Comparison of ENCODE assay signal across 16 cellular contexts in genomic region chr6:31116661-31117385, GRCh38. TPM values are rescaled to one million over a fixed set of nuclear protein-coding genes. Genes with fewer than 3 reads are reported as not detected.
DNase-seq lines count a peak whose midpoint lies in the region; ATAC-seq and TF ChIP-seq lines count a peak whose summit lies in the region.
"Had no signal": no experiment of that assay in that cellular context is flagged by ENCODE, and none has a peak within 500 bp of the region (broad histone marks: within the 10 kb centered on the region; RNA-seq: fewer than 3 reads in every experiment).

No MANE protein-coding gene starts in this region.

- H3K9me3 ChIP-seq in PC-3 (ENCODE audit: low read length) (no peaks in the 10 kb centered on the region), suprapubic skin (no peaks in the 10 kb centered on the region)
- H3K9me3 ChIP-seq: mucosa of descending colon had no signal

- H3K36me3 ChIP-seq in PC-3 (ENCODE audit: low read depth, low read length): no peaks in the 10 kb centered on the region
- no peaks in the 10 kb centered on the region for H3K36me3 ChIP-seq in suprapubic skin

- no peaks in the 10 kb centered on the region for H4K20me1 ChIP-seq in PC-3 (ENCODE audit: low read length)

- H3K9ac ChIP-seq in PC-3 (ENCODE audit: low read length): no peak overlapping the region

- 64% methylated on average over 17 of the region's 19 CpGs for WGBS in suprapubic skin

- no peak for TF ChIP-seq POLR2A in suprapubic skin (IDR thresholded peaks at IDR 0.05)

- no peak for TF ChIP-seq EP300 in suprapubic skin (IDR thresholded peaks at IDR 0.05)

- H3K4me3 ChIP-seq in PC-3 (ENCODE audit: low read length): no peak overlapping the region
- H3K4me3 ChIP-seq in suprapubic skin: peak overlapping the region; percentile 28
- H3K4me3 ChIP-seq: K562, mucosa of descending colon had no signal

- no TSS peak for BruUV-seq in PC-3 (replicated peaks; lab: Mats Ljungman, UMichigan)

- no peak for TF ChIP-seq CTCF in PC-3 (conservative IDR thresholded peaks at IDR 0.05; ENCODE audit: low read depth, low read length)
- TF ChIP-seq CTCF in suprapubic skin (IDR thresholded peaks at IDR 0.05): no peak
- no peak for TF ChIP-seq CTCF in GM20000 (IDR thresholded peaks at IDR 0.05; ENCODE audit: extremely low read depth, missing control alignments)

- ATAC-seq in PC-3: no peak
- ATAC-seq: foreskin keratinocyte, K562, mucosa of descending colon had no signal

- POLR2A ChIA-PET in PC-3 (lab: Charles Lee; ENCODE audit: unreplicated experiment): no interaction called here

- no peaks in the 10 kb centered on the region for H3F3A ChIP-seq in PC-3 (ENCODE audit: low read length, unreplicated experiment)

- H3K79me2 ChIP-seq in PC-3 (ENCODE audit: low read length): peaks cover 26% of the 10 kb centered on the region

- H3K4me1 ChIP-seq in PC-3 (ENCODE audit: insufficient read depth, low read length) (peaks cover 36% of the 10 kb centered on the region), suprapubic skin (peaks cover 61% of the 10 kb centered on the region)

- H3K27ac ChIP-seq in PC-3 (ENCODE audit: low read length) (no peak overlapping the region), suprapubic skin (peak overlapping the region; percentile 42)

- H2AFZ ChIP-seq in PC-3 (ENCODE audit: low read length): no peak overlapping the region

- DNase-seq in PC-3 (no peak), fibroblast of gingiva (ENCODE audit: low read depth) (peak; percentile 29), lung microvascular endothelial cell (ENCODE audit: low read depth in 2 of 2) (peak; percentile 65 to 92), suprapubic skin (ENCODE audit: low spot score in 2 of 2) (no peak), HT-29 (ENCODE audit: low spot score) (no peak), GM20000 (ENCODE audit: low spot score) (no peak), EL (no peak)
- DNase-seq in activated CD4-positive, alpha-beta T cell treated with anti-CD3 and anti-CD28 coated beads, Interleukin-2, amount 50 U/mL, for 48 hours: no peak
- DNase-seq: activated CD4-positive, alpha-beta T cell treated with anti-CD3 and anti-CD28 coated beads, Interleukin-2, amount 50 U/mL, for 1 hour; amygdala; foreskin keratinocyte; mucosa of descending colon; NCI-H1436 treated with DMSO at 0.1 percent for 48 hours; NCI-H510A had no signal

- H3K4me2 ChIP-seq in PC-3 (ENCODE audit: low read length): 0 out of 2 replicates have a peak overlapping the region, but pooled peaks have one; percentile 26

- no peaks in the 10 kb centered on the region for H3K9me2 ChIP-seq in PC-3 (replicated peaks; ENCODE audit: low read length)

- CTCF ChIA-PET in PC-3 (lab: Charles Lee): interaction anchor here (0.5 kb wide), 1 partner anchor 44 kb away, joined by 3 read pairs; no protein-coding TSS in a partner anchor

- intact Hi-C loops in PC-3 (cut with micrococcal nuclease): no loop called here

- no peaks in the 10 kb centered on the region for H3K27me3 ChIP-seq in PC-3 (ENCODE audit: low read length)
- H3K27me3 ChIP-seq in suprapubic skin: no peaks in the 10 kb centered on the region
- H3K27me3 ChIP-seq: foreskin keratinocyte had no signal

RNA-seq across cellular contexts. Expression of gene PSORS1C1, which starts 2.2 kb away (rescaled TPM):
- total RNA-seq in PC-3 (2014; rRNA removed) (2.0 and 5.5 TPM in 2 replicates), lung microvascular endothelial cell (2.6 and 6.7 TPM in 2 replicates), suprapubic skin (10 to 100 TPM in 1 of 4 donors, 1 to 10 TPM in 3; 4.1 to 15.8 (median 5.5) TPM)
- total RNA-seq in HT-29 (2014; rRNA removed; shearing (Covaris generic)): 1.1 and 1.2 TPM in 2 replicates
- total RNA-seq: K562 had no signal

RNA-seq across cellular contexts. Expression of gene CDSN, which starts 3.4 kb away (rescaled TPM):
- 0.55 and 0.81 TPM in 2 replicates for total RNA-seq in PC-3 (2014; rRNA removed)
- under 0.01 TPM in 1 of 2 replicates, not detected in the other for total RNA-seq in lung microvascular endothelial cell
- 100 to 1,000 TPM in 3 of 4 donors, 10 to 100 TPM in 1; 16.3 to 598 (median 403) TPM for total RNA-seq in suprapubic skin
- 0.08 TPM in 1 of 2 replicates, not detected in the other for total RNA-seq in HT-29 (2014; rRNA removed; shearing (Covaris generic))
- total RNA-seq: K562, mucosa of descending colon had no signal

RNA-seq across cellular contexts. Expression of gene C6orf15, which starts 4.4 kb away (rescaled TPM):
- not detected in 2 replicates for total RNA-seq in PC-3 (2014; rRNA removed)
- total RNA-seq in lung microvascular endothelial cell: not detected in 2 replicates
- total RNA-seq in suprapubic skin: 10 to 100 TPM in 2 of 4 donors, 1 to 10 TPM in 2; 5.5 to 20.7 (median 8.8) TPM
- 0.13 and 0.33 TPM in 2 replicates for total RNA-seq in HT-29 (2014; rRNA removed; shearing (Covaris generic))
- total RNA-seq: dermis microvascular lymphatic vessel endothelial cell, K562, mucosa of descending colon had no signal

RNA-seq across cellular contexts. Expression of gene PSORS1C2, which starts 22.0 kb away (rescaled TPM):
- total RNA-seq in PC-3 (2014; rRNA removed) (not detected in 2 replicates), lung microvascular endothelial cell (not detected in 2 replicates), suprapubic skin (10 to 100 TPM in 3 of 4 donors, 1 to 10 TPM in 1; 5.9 to 63.0 (median 27.8) TPM)
- total RNA-seq in HT-29 (2014; rRNA removed; shearing (Covaris generic)): not detected in 2 replicates
- total RNA-seq: dermis microvascular lymphatic vessel endothelial cell, foreskin keratinocyte, K562, mucosa of descending colon had no signal

RNA-seq across cellular contexts. Expression of gene CCHCR1, which starts 40.8 kb away (rescaled TPM):
- 31.3 and 40.0 TPM in 2 replicates for total RNA-seq in PC-3 (2014; rRNA removed)
- 7.7 and 8.7 TPM in 2 replicates for total RNA-seq in lung microvascular endothelial cell
- 10 to 100 TPM; 10.7 to 33.4 (median 16.5) TPM for total RNA-seq in suprapubic skin
- total RNA-seq in HT-29 (2014; rRNA removed; shearing (Covaris generic)): 30.8 and 38.0 TPM in 2 replicates

Comparison
In these comparisons a context has a peak if more than half of its experiments do, and no peak if none do; other contexts are left out.
1. DNase-seq: peak in fibroblast of gingiva (single experiment) and lung microvascular endothelial cell (2 of 2); none in PC-3 (single experiment), suprapubic skin (0 of 2), HT-29 (single experiment), GM20000 (single experiment), EL (single experiment) and activated CD4-positive, alpha-beta T cell treated with anti-CD3 and anti-CD28 coated beads, Interleukin-2, amount 50 U/mL, for 48 hours (0 of 2).